Comparison of ENCODE assay signal across 27 cellular contexts in genomic region chr16:57032931-57033330, GRCh38. TPM values are rescaled to one million over a fixed set of nuclear protein-coding genes. Genes with fewer than 3 reads are reported as not detected.
DNase-seq lines count a peak whose midpoint lies in the region; TF ChIP-seq lines count a peak whose summit lies in the region.
"Had no signal": no experiment of that assay in that cellular context is flagged by ENCODE, and none has a peak within 500 bp of the region (broad histone marks: within the 10 kb centered on the region; RNA-seq: fewer than 3 reads in every experiment).

No MANE protein-coding gene starts in this region.

- H3K9ac ChIP-seq in BLaER1 treated with 17β-estradiol and CSF1 and Interleukin-3, amounts not matched to agents 10 nM and 100 nM: no peak overlapping the region
- H3K9ac ChIP-seq in Karpas-422 (ENCODE audit: low read length): peak overlapping the region; percentile 42; the same call in 1 of the 2 replicates
- no peak overlapping the region for H3K9ac ChIP-seq in MM.1S (ENCODE audit: low read length)

- H2AFZ ChIP-seq in Karpas-422 (ENCODE audit: low read length) (no peak overlapping the region), MM.1S (ENCODE audit: low read length) (no peak overlapping the region)
- H2AFZ ChIP-seq: hepatocyte had no signal

- peak overlapping the region in 7 of 11 experiments; percentile 20 to 97 (median 33); a peak in 10 of 22 replicates for H3K4me2 ChIP-seq in BLaER1 treated with 17β-estradiol and CSF1 and Interleukin-3, amounts not matched to agents 10 nM and 100 nM
- H3K4me2 ChIP-seq in Karpas-422 (ENCODE audit: low read depth, low read length, poor library complexity, severe bottlenecking) (peak overlapping the region; percentile 45), MM.1S (ENCODE audit: low read depth, low read length) (no peak overlapping the region)
- H3K4me2 ChIP-seq: hepatocyte had no signal

- H3K9me3 ChIP-seq in BLaER1 treated with 17β-estradiol and CSF1 and Interleukin-3, amounts not matched to agents 10 nM and 100 nM (replicated peaks in 1 of 11): no peaks in the 10 kb centered on the region
- H3K9me3 ChIP-seq in Karpas-422 (ENCODE audit: low read length): no peaks in the 10 kb centered on the region
- no peaks in the 10 kb centered on the region for H3K9me3 ChIP-seq in MM.1S (replicated peaks; ENCODE audit: insufficient read depth, low read length)
- H3K9me3 ChIP-seq: esophagus muscularis mucosa, suprapubic skin had no signal

- no peaks in the 10 kb centered on the region for H3K27me3 Mint-ChIP-seq in activated naive CD8-positive, alpha-beta T cell treated with anti-CD3 and anti-CD28 coated beads for 36 hours

- H3K9me2 ChIP-seq in Karpas-422 (replicated peaks; ENCODE audit: insufficient read depth, low read length) (no peaks in the 10 kb centered on the region), MM.1S (replicated peaks; ENCODE audit: insufficient read depth, low read length) (no peaks in the 10 kb centered on the region)

- H3K4me1 ChIP-seq in BLaER1 treated with 17β-estradiol and CSF1 and Interleukin-3, amounts not matched to agents 10 nM and 100 nM: peaks cover 34 to 82% (median 70%) of the 10 kb centered on the region in 10 experiments
- H3K4me1 ChIP-seq in Karpas-422 (ENCODE audit: low read length) (peaks cover 47% of the 10 kb centered on the region), MM.1S (ENCODE audit: low read length) (peaks cover 10% of the 10 kb centered on the region)
- H3K4me1 ChIP-seq: esophagus muscularis mucosa had no signal

- H3K27ac ChIP-seq in BLaER1 treated with 17β-estradiol and CSF1 and Interleukin-3, amounts not matched to agents 10 nM and 100 nM: peak overlapping the region in 5 of 11 experiments; percentile 9 to 100 (median 35); a peak in 8 of 22 replicates
- peak overlapping the region; percentile 99 for H3K27ac ChIP-seq in Karpas-422 (ENCODE audit: low read length)
- H3K27ac ChIP-seq in MM.1S (ENCODE audit: low read length): no peak overlapping the region
- H3K27ac ChIP-seq: coronary artery, esophagus muscularis mucosa, hepatocyte, RWPE1, SK-N-MC, suprapubic skin, WERI-Rb-1 had no signal

- H3K79me2 ChIP-seq in Karpas-422 (ENCODE audit: low read length): no peaks in the 10 kb centered on the region
- H3K79me2 ChIP-seq in MM.1S (ENCODE audit: low read length): no peaks in the 10 kb centered on the region
- H3K79me2 ChIP-seq: hepatocyte had no signal

- H3K27me3 ChIP-seq in BLaER1 treated with 17β-estradiol and CSF1 and Interleukin-3, amounts not matched to agents 10 nM and 100 nM: no peaks in the 10 kb centered on the region
- H3K27me3 ChIP-seq in Karpas-422 (ENCODE audit: low read length) (no peaks in the 10 kb centered on the region), MM.1S (replicated peaks; ENCODE audit: insufficient read depth, low read length) (no peaks in the 10 kb centered on the region)
- H3K27me3 ChIP-seq: esophagus muscularis mucosa, hepatocyte, suprapubic skin had no signal

- TF ChIP-seq CTCF in MM.1S (IDR thresholded peaks at IDR 0.05; ENCODE audit: low read length): no peak

- H3K27ac Mint-ChIP-seq in activated naive CD8-positive, alpha-beta T cell treated with anti-CD3 and anti-CD28 coated beads for 36 hours: peak overlapping the region; percentile 43
- H3K27ac Mint-ChIP-seq: brain, endodermal cell had no signal

- peaks cover 77% of the 10 kb centered on the region for H3K36me3 Mint-ChIP-seq in activated naive CD8-positive, alpha-beta T cell treated with anti-CD3 and anti-CD28 coated beads for 36 hours
- H3K36me3 Mint-ChIP-seq: brain had no signal

- H4K20me1 ChIP-seq in BLaER1 treated with 17β-estradiol and CSF1 and Interleukin-3, amounts not matched to agents 10 nM and 100 nM: no peaks in the 10 kb centered on the region
- H4K20me1 ChIP-seq in Karpas-422 (ENCODE audit: insufficient read depth, low read depth, low read length): no peaks in the 10 kb centered on the region
- no peaks in the 10 kb centered on the region for H4K20me1 ChIP-seq in MM.1S (ENCODE audit: insufficient read depth, low read length)

- no peaks in the 10 kb centered on the region for H3F3A ChIP-seq in MM.1S (ENCODE audit: insufficient read depth, low read length)

- H3K36me3 ChIP-seq in BLaER1 treated with 17β-estradiol and CSF1 and Interleukin-3, amounts not matched to agents 10 nM and 100 nM: peaks cover 11 to 66% (median 29%) of the 10 kb centered on the region in 11 experiments; a peak in 20 of 22 replicates
- H3K36me3 ChIP-seq in Karpas-422 (ENCODE audit: insufficient read depth, low read length): no peaks in the 10 kb centered on the region; the same call in 1 of the 2 replicates
- H3K36me3 ChIP-seq in MM.1S (replicated peaks; ENCODE audit: insufficient read depth, low read length): no peaks in the 10 kb centered on the region
- H3K36me3 ChIP-seq: WERI-Rb-1 had no signal

- no peak overlapping the region for H3K4me3 Mint-ChIP-seq in activated naive CD8-positive, alpha-beta T cell treated with anti-CD3 and anti-CD28 coated beads for 36 hours
- H3K4me3 Mint-ChIP-seq: brain, CD14-positive monocyte, endodermal cell had no signal

- no peak overlapping the region for H3K4me3 ChIP-seq in BLaER1 treated with 17β-estradiol and CSF1 and Interleukin-3, amounts not matched to agents 10 nM and 100 nM
- H3K4me3 ChIP-seq in Karpas-422 (ENCODE audit: low read length) (no peak overlapping the region), MM.1S (ENCODE audit: low read length) (no peak overlapping the region)
- H3K4me3 ChIP-seq: coronary artery, esophagus muscularis mucosa, hepatocyte, SK-N-MC, suprapubic skin had no signal

- H3K9me3 Mint-ChIP-seq in activated naive CD8-positive, alpha-beta T cell treated with anti-CD3 and anti-CD28 coated beads for 36 hours: no peaks in the 10 kb centered on the region
- H3K9me3 Mint-ChIP-seq: endodermal cell had no signal

- DNase-seq in Karpas-422 (no peak), myocyte (ENCODE audit: low read depth) (peak; percentile 59), MM.1S (no peak), mesenteric fat pad (ENCODE audit: low spot score) (no peak), NCI-H1105 (lab: John Stamatoyannopoulos, UW) (no peak)
- DNase-seq in activated naive CD8-positive, alpha-beta T cell treated with anti-CD3 and anti-CD28 coated beads for 36 hours: no peak
- DNase-seq: ACHN; activated CD4-positive, alpha-beta T cell treated with anti-CD3 and anti-CD28 coated beads, Interleukin-2, amount 50 U/mL, for 4 hours; activated gamma-delta T cell treated with Interleukin-2 at 50 U/mL for 16 hours; DMS153; endodermal cell; foreskin melanocyte; mesenchymal stem cell; NCI-H1092 treated with DMSO at 0.1 percent for 48 hours; NCI-H1930; NCI-H2227 treated with DMSO at 0.1 percent for 48 hours; NCI-H774; WERI-Rb-1 had no signal

- H3K4me1 Mint-ChIP-seq in activated naive CD8-positive, alpha-beta T cell treated with anti-CD3 and anti-CD28 coated beads for 36 hours: peaks cover 68% of the 10 kb centered on the region
- H3K4me1 Mint-ChIP-seq: brain, endodermal cell had no signal

RNA-seq across cellular contexts. Expression of gene NLRC5, which starts 43.6 kb away (rescaled TPM):
- 103 and 116 TPM in 2 replicates for total RNA-seq in Karpas-422 (2014; rRNA removed; shearing (Covaris generic); ENCODE audit: low replicate concordance)
- total RNA-seq in activated naive CD8-positive, alpha-beta T cell treated with anti-CD3 and anti-CD28 coated beads for 36 hours: 100 to 1,000 TPM; 142 to 151 TPM
- total RNA-seq in myocyte (10.0 and 15.7 TPM in 2 replicates), mesenteric fat pad (63.9 TPM)
- 10.5 TPM for polyA plus RNA-seq in myocyte (2012)

RNA-seq across cellular contexts. Expression of gene CPNE2, which starts 59.5 kb away (rescaled TPM):
- 4.6 and 5.1 TPM in 2 replicates for total RNA-seq in Karpas-422 (2014; rRNA removed; shearing (Covaris generic); ENCODE audit: low replicate concordance)
- total RNA-seq in activated naive CD8-positive, alpha-beta T cell treated with anti-CD3 and anti-CD28 coated beads for 36 hours: 10 to 100 TPM; 10.4 TPM
- 12.1 and 24.7 TPM in 2 replicates for total RNA-seq in myocyte
- polyA plus RNA-seq in myocyte (2012): 14.0 TPM
- 60.1 TPM for total RNA-seq in mesenteric fat pad
